In the genomic region with DNA sequence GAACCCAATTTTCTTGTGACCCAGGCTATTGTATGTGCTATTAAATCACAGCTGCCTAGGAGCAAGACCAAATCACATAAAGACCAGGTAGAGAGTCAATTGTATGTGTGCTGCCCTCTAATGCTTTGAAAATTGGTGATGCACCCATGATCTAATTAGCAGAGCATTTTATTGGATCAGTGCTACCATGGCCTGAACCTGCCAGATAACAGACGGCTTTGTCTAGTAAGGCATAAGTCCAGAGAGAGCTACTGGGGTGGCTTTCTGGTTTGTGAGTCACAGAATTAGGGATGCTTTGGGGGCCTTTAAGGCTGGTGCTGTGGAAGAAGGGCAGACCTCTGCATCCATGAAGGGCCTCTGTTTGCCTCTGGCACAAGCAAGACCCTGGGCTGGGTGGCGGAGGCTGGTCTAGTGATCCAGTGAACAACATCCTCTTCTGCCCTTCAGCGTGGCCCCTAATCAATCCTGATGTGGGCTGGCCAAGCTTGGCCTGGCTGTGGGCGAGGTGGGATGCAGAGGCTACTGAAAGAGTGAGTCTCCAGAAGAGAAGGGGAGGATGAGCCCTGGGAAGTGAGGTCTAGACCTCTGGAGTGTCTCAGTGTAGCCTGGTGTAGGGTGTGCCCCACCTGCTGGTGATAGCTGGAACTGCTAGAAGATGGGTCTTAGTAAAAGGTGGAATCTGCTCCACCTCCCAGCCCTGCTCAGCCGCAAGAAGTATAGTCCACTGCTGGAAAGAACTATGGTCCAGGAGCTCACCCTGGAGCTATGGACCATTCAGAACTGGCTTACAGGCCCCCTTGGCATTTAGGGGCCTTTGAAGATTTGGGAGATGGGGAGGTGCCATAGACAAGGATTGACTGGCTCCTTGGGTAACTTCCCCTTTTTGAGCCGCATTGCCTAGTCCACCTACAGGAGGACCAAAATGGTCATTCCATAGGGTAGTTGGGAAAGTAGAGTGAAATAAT, we compare ENCODE assay signal across 8 cellular contexts. TPM values are rescaled to one million over a fixed set of nuclear protein-coding genes. Genes with fewer than 3 reads are reported as not detected.
A peak's percentile ranks its signal among the peaks of the same experiment; 100 is the strongest.
DNase-seq lines count a peak whose midpoint lies in the region; ATAC-seq and TF ChIP-seq lines count a peak whose summit lies in the region.

No MANE protein-coding gene starts in this region.

- no peak overlapping the region for H3K27ac ChIP-seq in HCT116 (ENCODE audit: low read depth, low read length)
- no peak overlapping the region for H3K27ac ChIP-seq in coronary artery
- H3K27ac ChIP-seq in liver (ENCODE audit: low read depth in 1 of 2, low read length in 2 of 2) = no peak overlapping the region

- H3K9me3 ChIP-seq in BE2C (no peaks in the 10 kb centered on the region), HCT116 (ENCODE audit: control insufficient read depth in 1 of 2, insufficient read depth in 1 of 2, low read depth in 1 of 2, low read length in 2 of 2) (no peaks in the 10 kb centered on the region), liver (ENCODE audit: control insufficient read depth in 4 of 4, low read length in 3 of 4) (no peaks in the 10 kb centered on the region)

- TF ChIP-seq RAD21 in HCT116 (IDR thresholded peaks at IDR 0.05; ENCODE audit: low read depth) = peak; percentile 89
- peak; percentile 88 to 93 for TF ChIP-seq RAD21 in liver (IDR thresholded peaks at IDR 0.05)

- no peak for TF ChIP-seq POLR2A in HCT116 (IDR thresholded peaks at IDR 0.05; ENCODE audit: borderline replicate concordance, extremely low read depth, insufficient read depth, insufficient read length)

- no peaks in the 10 kb centered on the region for H3K36me3 Mint-ChIP-seq in activated CD4-positive, alpha-beta T cell treated with anti-CD3 and anti-CD28 coated beads, Interleukin-2, amount 10 ng/mL, durations not matched to agents 24 days and 14 days (ENCODE audit: low read depth)

- peaks cover 14% of the 10 kb centered on the region for H3K4me1 ChIP-seq in BE2C
- no peaks in the 10 kb centered on the region for H3K4me1 ChIP-seq in HCT116 (ENCODE audit: control insufficient read depth in 1 of 2, insufficient read depth in 2 of 2, low read length in 2 of 2)
- no peaks in the 10 kb centered on the region for H3K4me1 ChIP-seq in liver (ENCODE audit: control insufficient read depth in 4 of 4, insufficient read depth in 4 of 4, low read length in 3 of 4)

- H3K4me1 Mint-ChIP-seq in activated CD4-positive, alpha-beta T cell treated with anti-CD3 and anti-CD28 coated beads, Interleukin-2, amount 10 ng/mL, durations not matched to agents 24 days and 14 days = peaks cover 5% of the 10 kb centered on the region

- RAD21 ChIA-PET in HCT116 (lab: Charles Lee; ENCODE audit: low non-redundant PET in 1 of 2, low total read pairs in 2 of 2, uncharacterized antibody in 2 of 2, unreplicated experiment in 2 of 2) = interaction anchor here in 1 of 2 experiments (0.6 to 2.0 kb wide), 4 partner anchors 42 to 358 kb away, joined by 3 to 10 read pairs (median 6); no protein-coding TSS in a partner anchor

- intact Hi-C loops in HCT116 (cut with micrococcal nuclease) = loop anchor here (1.0 kb wide), 2 partner anchors 43 to 204 kb away; no protein-coding TSS in a partner anchor
- intact Hi-C loops in activated CD4-positive, alpha-beta T cell treated with anti-CD3 and anti-CD28 coated beads, Interleukin-2, amount 10 ng/mL, durations not matched to agents 24 days and 14 days (cut with micrococcal nuclease) = loop anchor here (1.0 to 2.0 kb wide), 2 partner anchors 43 to 204 kb away; no protein-coding TSS in a partner anchor

- H3K36me3 ChIP-seq in BE2C (peaks cover 4% of the 10 kb centered on the region), HCT116 (ENCODE audit: control insufficient read depth in 1 of 2, insufficient read depth in 2 of 2, low read length in 2 of 2) (no peaks in the 10 kb centered on the region), liver (ENCODE audit: control insufficient read depth in 4 of 4, insufficient read depth in 3 of 4, low read depth in 1 of 4, low read length in 3 of 4) (peaks cover 0 to 3% (median 0%) of the 10 kb centered on the region in 4 donors)

- no peaks in the 10 kb centered on the region for H4K20me1 ChIP-seq in HCT116 (ENCODE audit: insufficient read depth)

- BruUV-seq in HCT116 (replicated peaks; lab: Mats Ljungman, UMichigan) = no TSS peak

- H3K79me2 ChIP-seq in HCT116 (ENCODE audit: insufficient read depth, low read length) = no peaks in the 10 kb centered on the region

- peak; percentile 91 for DNase-seq in BE2C
- peak; percentile 45 for DNase-seq in HCT116 (ENCODE audit: low read depth, low spot score)
- DNase-seq in NCI-H526 (lab: John Stamatoyannopoulos, UW) = peak; percentile 73 to 92
- peak; percentile 92 for DNase-seq in activated CD4-positive, alpha-beta T cell treated with anti-CD3 and anti-CD28 coated beads, Interleukin-2, amount 10 ng/mL, durations not matched to agents 24 days and 14 days
- DNase-seq in coronary artery (ENCODE audit: low spot score) = peak; percentile 77
- peak; percentile 25 to 68 (median 56) for DNase-seq in stimulated activated CD4-positive, alpha-beta T cell treated with anti-CD3 and anti-CD28 coated beads, TNF-alpha, amount 100 ng/mL, for 1 hour (ENCODE audit: low read depth in 3 of 3, low spot score in 1 of 3)

- H3K27me3 ChIP-seq in BE2C = no peaks in the 10 kb centered on the region
- no peaks in the 10 kb centered on the region for H3K27me3 ChIP-seq in HCT116 (ENCODE audit: insufficient read depth, low read length)
- no peaks in the 10 kb centered on the region for H3K27me3 ChIP-seq in liver (ENCODE audit: control insufficient read depth in 4 of 4, insufficient read depth in 4 of 4, low read length in 3 of 4)

- CTCF ChIA-PET in HCT116 (lab: Charles Lee) = interaction anchor here (0.5 to 1.9 kb wide), 14 partner anchors 12 to 728 kb away, joined by 3 to 27 read pairs (median 4); no protein-coding TSS in a partner anchor

- WGBS in liver = 51% methylated on average over 6 of the region's 6 CpGs

- no peak overlapping the region for H2AFZ ChIP-seq in HCT116 (ENCODE audit: low read depth, low read length, poor library complexity, severe bottlenecking)

- POLR2A ChIA-PET in HCT116 (lab: Charles Lee) = no interaction called here

- no peak overlapping the region for H3K4me3 Mint-ChIP-seq in activated CD4-positive, alpha-beta T cell treated with anti-CD3 and anti-CD28 coated beads, Interleukin-2, amount 10 ng/mL, durations not matched to agents 24 days and 14 days

- H3K4me3 ChIP-seq in BE2C (ENCODE audit: low read depth, low read length) (peak overlapping the region; percentile 5), HCT116 (replicated peaks in 1 of 2; ENCODE audit: low read depth in 1 of 2, low read length in 2 of 2) (no peak overlapping the region), coronary artery (no peak overlapping the region), liver (ENCODE audit: low read depth in 1 of 3, low read length in 3 of 3) (no peak overlapping the region)

- peak; percentile 91 for ATAC-seq in HCT116
- ATAC-seq in HG03432 (IDR thresholded peaks at IDR 0.05; ENCODE audit: unreplicated experiment) = no peak

- TF ChIP-seq CTCF in BE2C (IDR thresholded peaks at IDR 0.05; ENCODE audit: low read depth, low read length) (peak; percentile 98), HCT116 (IDR thresholded peaks at IDR 0.05 in 2 of 3, conservative IDR thresholded peaks at IDR 0.05 in 1 of 3; ENCODE audit: borderline replicate concordance in 1 of 3, insufficient read depth in 1 of 3, low read depth in 2 of 3, low read length in 2 of 3) (peak; percentile 83 to 91 (median 88)), coronary artery (IDR thresholded peaks at IDR 0.05) (peak; percentile 93), liver (IDR thresholded peaks at IDR 0.05; ENCODE audit: low read depth, low read length, missing input control) (peak; percentile 89)

- no peak overlapping the region for H3K27ac Mint-ChIP-seq in activated CD4-positive, alpha-beta T cell treated with anti-CD3 and anti-CD28 coated beads, Interleukin-2, amount 10 ng/mL, durations not matched to agents 24 days and 14 days

- H3K9me2 ChIP-seq in HCT116 (ENCODE audit: insufficient read depth) = no peaks in the 10 kb centered on the region

- H3K4me2 ChIP-seq in HCT116 (ENCODE audit: low read length) = no peak overlapping the region

- peaks cover 11% of the 10 kb centered on the region for H3K27me3 Mint-ChIP-seq in activated CD4-positive, alpha-beta T cell treated with anti-CD3 and anti-CD28 coated beads, Interleukin-2, amount 10 ng/mL, durations not matched to agents 24 days and 14 days

- H3K9ac ChIP-seq in HCT116 (ENCODE audit: low read length) (no peak overlapping the region), liver (ENCODE audit: low read depth in 1 of 2, low read length in 2 of 2) (no peak overlapping the region)

- no peaks in the 10 kb centered on the region for H3K9me3 Mint-ChIP-seq in activated CD4-positive, alpha-beta T cell treated with anti-CD3 and anti-CD28 coated beads, Interleukin-2, amount 10 ng/mL, durations not matched to agents 24 days and 14 days

TF ChIP-seq in HCT116, 20 proteins besides CTCF, POLR2A, EP300 and RAD21 (continues in another document):
- TF ChIP-seq ZNF274 (IDR thresholded peaks at IDR 0.05; ENCODE audit: low read depth, low read length) = no peak
- no peak for TF ChIP-seq EGR1 (IDR thresholded peaks at IDR 0.05; ENCODE audit: low read depth)
- TF ChIP-seq SIN3A (IDR thresholded peaks at IDR 0.05; ENCODE audit: low read depth) = no peak

TF ChIP-seq in liver, 16 proteins besides CTCF, POLR2A, EP300 and RAD21 (continues in another document):
- TF ChIP-seq JUND (IDR thresholded peaks at IDR 0.05) = no peak
- TF ChIP-seq YY1 (IDR thresholded peaks at IDR 0.05) = no peak
- no peak for TF ChIP-seq NR2F2 (IDR thresholded peaks at IDR 0.05)
- no peak for TF ChIP-seq TAF1 (conservative IDR thresholded peaks at IDR 0.05)

RNA-seq across cellular contexts. Expression of gene AAR2, which starts 36.7 kb away (rescaled TPM):
- 114 TPM for polyA plus RNA-seq in BE2C (2012; ENCODE audit: insufficient read depth, insufficient read length, low read depth)
- 23.3 TPM for total RNA-seq in HCT116 (2021; ENCODE audit: unreplicated experiment)
- 16.6 and 19.9 TPM in 2 replicates for polyA plus RNA-seq in HCT116 (2012)
- total RNA-seq in activated CD4-positive, alpha-beta T cell treated with anti-CD3 and anti-CD28 coated beads, Interleukin-2, amount 10 ng/mL, durations not matched to agents 24 days and 14 days = 30.7 and 32.6 TPM in 2 replicates
- 10 to 100 TPM; 14.1 to 17.9 TPM for total RNA-seq in liver
- 10 to 100 TPM; 16.9 to 17.8 TPM for polyA plus RNA-seq in liver

RNA-seq across cellular contexts. Expression of gene EPB41L1, which starts 45.0 kb away (rescaled TPM):
- polyA plus RNA-seq in BE2C (2012; ENCODE audit: insufficient read depth, insufficient read length, low read depth) = 16.4 TPM
- total RNA-seq in HCT116 (2021; ENCODE audit: unreplicated experiment) (42.1 TPM), liver (1 to 10 TPM; 3.4 to 5.2 TPM)
- 25.2 and 27.3 TPM in 2 replicates for polyA plus RNA-seq in HCT116 (2012)
- total RNA-seq in activated CD4-positive, alpha-beta T cell treated with anti-CD3 and anti-CD28 coated beads, Interleukin-2, amount 10 ng/mL, durations not matched to agents 24 days and 14 days = 0.09 and 0.19 TPM in 2 replicates
- polyA plus RNA-seq in liver = 10 to 100 TPM in 1 of 2 donors, 1 to 10 TPM in 1; 2.4 to 11.9 TPM
